Comparison of ENCODE assay signal across 1 cellular context in the genomic region with DNA sequence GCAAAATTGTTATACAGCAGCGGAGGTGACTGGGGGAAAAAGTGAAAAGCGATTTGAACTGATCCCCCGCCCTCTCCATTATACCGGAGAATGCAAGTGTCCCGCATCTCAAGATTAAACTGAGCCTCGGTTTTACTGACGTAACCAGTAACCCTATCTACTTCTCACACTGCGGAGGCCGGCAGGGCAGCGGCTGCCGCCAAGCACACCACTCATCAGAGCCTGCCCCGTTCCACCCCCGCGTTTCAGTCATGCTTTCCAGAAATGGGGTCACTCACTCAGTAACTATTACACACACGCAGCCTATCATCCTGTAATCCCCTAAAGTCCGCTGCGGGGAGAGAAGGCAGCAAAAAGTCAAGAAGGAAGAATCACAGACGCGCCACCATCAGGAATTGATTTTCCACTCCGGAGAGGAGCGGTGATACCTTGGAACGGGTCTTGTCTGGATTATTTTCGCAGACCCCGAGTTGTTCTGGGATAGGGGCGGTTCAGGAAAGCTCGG.
A peak's percentile ranks its signal among the peaks of the same experiment; 100 is the strongest.
TF ChIP-seq lines count a peak whose summit lies in the region.

No MANE protein-coding gene starts in this region.

TF ChIP-seq in GM12878, 131 proteins besides CTCF, POLR2A, EP300 and RAD21 (continued from another document):
- TF ChIP-seq, protein P1, sequence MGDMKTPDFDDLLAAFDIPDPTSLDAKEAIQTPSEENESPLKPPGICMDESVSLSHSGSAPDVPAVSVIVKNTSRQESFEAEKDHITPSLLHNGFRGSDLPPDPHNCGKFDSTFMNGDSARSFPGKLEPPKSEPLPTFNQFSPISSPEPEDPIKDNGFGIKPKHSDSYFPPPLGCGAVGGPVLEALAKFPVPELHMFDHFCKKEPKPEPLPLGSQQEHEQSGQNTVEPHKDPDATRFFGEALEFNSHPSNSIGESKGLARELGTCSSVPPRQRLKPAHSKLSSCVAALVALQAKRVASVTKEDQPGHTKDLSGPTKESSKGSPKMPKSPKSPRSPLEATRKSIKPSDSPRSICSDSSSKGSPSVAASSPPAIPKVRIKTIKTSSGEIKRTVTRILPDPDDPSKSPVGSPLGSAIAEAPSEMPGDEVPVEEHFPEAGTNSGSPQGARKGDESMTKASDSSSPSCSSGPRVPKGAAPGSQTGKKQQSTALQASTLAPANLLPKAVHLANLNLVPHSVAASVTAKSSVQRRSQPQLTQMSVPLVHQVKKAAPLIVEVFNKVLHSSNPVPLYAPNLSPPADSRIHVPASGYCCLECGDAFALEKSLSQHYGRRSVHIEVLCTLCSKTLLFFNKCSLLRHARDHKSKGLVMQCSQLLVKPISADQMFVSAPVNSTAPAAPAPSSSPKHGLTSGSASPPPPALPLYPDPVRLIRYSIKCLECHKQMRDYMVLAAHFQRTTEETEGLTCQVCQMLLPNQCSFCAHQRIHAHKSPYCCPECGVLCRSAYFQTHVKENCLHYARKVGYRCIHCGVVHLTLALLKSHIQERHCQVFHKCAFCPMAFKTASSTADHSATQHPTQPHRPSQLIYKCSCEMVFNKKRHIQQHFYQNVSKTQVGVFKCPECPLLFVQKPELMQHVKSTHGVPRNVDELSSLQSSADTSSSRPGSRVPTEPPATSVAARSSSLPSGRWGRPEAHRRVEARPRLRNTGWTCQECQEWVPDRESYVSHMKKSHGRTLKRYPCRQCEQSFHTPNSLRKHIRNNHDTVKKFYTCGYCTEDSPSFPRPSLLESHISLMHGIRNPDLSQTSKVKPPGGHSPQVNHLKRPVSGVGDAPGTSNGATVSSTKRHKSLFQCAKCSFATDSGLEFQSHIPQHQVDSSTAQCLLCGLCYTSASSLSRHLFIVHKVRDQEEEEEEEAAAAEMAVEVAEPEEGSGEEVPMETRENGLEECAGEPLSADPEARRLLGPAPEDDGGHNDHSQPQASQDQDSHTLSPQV (IDR thresholded peaks at IDR 0.05): no peak
- TF ChIP-seq ATF7 (IDR thresholded peaks at IDR 0.05; ENCODE audit: low read depth): peak; percentile 79
- TF ChIP-seq, protein P2, sequence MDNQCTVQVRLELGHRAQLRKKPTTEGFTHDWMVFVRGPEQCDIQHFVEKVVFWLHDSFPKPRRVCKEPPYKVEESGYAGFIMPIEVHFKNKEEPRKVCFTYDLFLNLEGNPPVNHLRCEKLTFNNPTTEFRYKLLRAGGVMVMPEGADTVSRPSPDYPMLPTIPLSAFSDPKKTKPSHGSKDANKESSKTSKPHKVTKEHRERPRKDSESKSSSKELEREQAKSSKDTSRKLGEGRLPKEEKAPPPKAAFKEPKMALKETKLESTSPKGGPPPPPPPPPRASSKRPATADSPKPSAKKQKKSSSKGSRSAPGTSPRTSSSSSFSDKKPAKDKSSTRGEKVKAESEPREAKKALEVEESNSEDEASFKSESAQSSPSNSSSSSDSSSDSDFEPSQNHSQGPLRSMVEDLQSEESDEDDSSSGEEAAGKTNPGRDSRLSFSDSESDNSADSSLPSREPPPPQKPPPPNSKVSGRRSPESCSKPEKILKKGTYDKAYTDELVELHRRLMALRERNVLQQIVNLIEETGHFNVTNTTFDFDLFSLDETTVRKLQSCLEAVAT (IDR thresholded peaks at IDR 0.05): peak; percentile 37; the same call in 1 of the 2 replicates
- peak; percentile 26; the same call in 1 of the 2 replicates for TF ChIP-seq MXI1 (IDR thresholded peaks at IDR 0.05; ENCODE audit: low read depth, low read length)
- TF ChIP-seq POLR2AphosphoS5 (IDR thresholded peaks at IDR 0.05; ENCODE audit: low read length): peak; percentile 66
- no peak for TF ChIP-seq CBX3 (IDR thresholded peaks at IDR 0.05; ENCODE audit: borderline replicate concordance, low read depth)
- no peak for TF ChIP-seq MEF2A (IDR thresholded peaks at IDR 0.05; ENCODE audit: insufficient read depth, low read depth, low read length)
- TF ChIP-seq, protein P3, sequence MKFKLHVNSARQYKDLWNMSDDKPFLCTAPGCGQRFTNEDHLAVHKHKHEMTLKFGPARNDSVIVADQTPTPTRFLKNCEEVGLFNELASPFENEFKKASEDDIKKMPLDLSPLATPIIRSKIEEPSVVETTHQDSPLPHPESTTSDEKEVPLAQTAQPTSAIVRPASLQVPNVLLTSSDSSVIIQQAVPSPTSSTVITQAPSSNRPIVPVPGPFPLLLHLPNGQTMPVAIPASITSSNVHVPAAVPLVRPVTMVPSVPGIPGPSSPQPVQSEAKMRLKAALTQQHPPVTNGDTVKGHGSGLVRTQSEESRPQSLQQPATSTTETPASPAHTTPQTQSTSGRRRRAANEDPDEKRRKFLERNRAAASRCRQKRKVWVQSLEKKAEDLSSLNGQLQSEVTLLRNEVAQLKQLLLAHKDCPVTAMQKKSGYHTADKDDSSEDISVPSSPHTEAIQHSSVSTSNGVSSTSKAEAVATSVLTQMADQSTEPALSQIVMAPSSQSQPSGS (IDR thresholded peaks at IDR 0.05; ENCODE audit: low read length): no peak
- peak; percentile 40; the same call in 1 of the 2 replicates for TF ChIP-seq YY1 (IDR thresholded peaks at IDR 0.05; ENCODE audit: low read depth, low read length)
- TF ChIP-seq NFIC (IDR thresholded peaks at IDR 0.05; ENCODE audit: low read depth, low read length): 0 out of 2 replicates have a peak, but pooled peaks have one; percentile 22
- no peak for TF ChIP-seq ZNF207 (IDR thresholded peaks at IDR 0.05; ENCODE audit: borderline replicate concordance)
- peak; percentile 37 to 94 for TF ChIP-seq EGR1 (IDR thresholded peaks at IDR 0.05; ENCODE audit: borderline replicate concordance in 1 of 2, low read depth in 2 of 2, low read length in 2 of 2)
